In genomic region chr13:29924482-29924884, GRCh38 we compare ENCODE assay signal across 9 cellular contexts.
DNase-seq lines count a peak whose midpoint lies in the region; ATAC-seq, FAIRE-seq and TF ChIP-seq lines count a peak whose summit lies in the region.
"Had no signal": no experiment of that assay in that cellular context is flagged by ENCODE, and none has a peak within 500 bp of the region (broad histone marks: within the 10 kb centered on the region; RNA-seq: fewer than 3 reads in every experiment).

No MANE protein-coding gene starts in this region.

- no peaks in the 10 kb centered on the region for H3K36me3 ChIP-seq in tibial artery

- peaks cover 0 to 41% (median 37%) of the 10 kb centered on the region in 4 donors for H3K4me1 ChIP-seq in tibial artery

- H3K36me3 Mint-ChIP-seq in T-helper 17 cell (ENCODE audit: low read depth) = peaks cover 8% of the 10 kb centered on the region

- DNase-seq in NCI-H1694 (lab: John Stamatoyannopoulos, UW) (peak; percentile 6), NCI-H1694 treated with DMSO at 0.1 percent for 48 hours (lab: John Stamatoyannopoulos, UW) (no peak), T-helper 17 cell (no peak), islet precursor cell (peak; percentile 82), tibial artery (no peak), frontal cortex (ENCODE audit: low spot score in 2 of 2) (no peak)
- DNase-seq: cortex of kidney had no signal

- no peak for FAIRE-seq in frontal cortex (lab: Jason Lieb, UNC)

- H3K9me3 ChIP-seq in T-helper 17 cell (ENCODE audit: control insufficient read depth, low read length, poor library complexity, severe bottlenecking) (no peaks in the 10 kb centered on the region), tibial artery (no peaks in the 10 kb centered on the region)

- H3K27me3 ChIP-seq in tibial artery = no peaks in the 10 kb centered on the region

- no peak overlapping the region for H3K4me3 Mint-ChIP-seq in T-helper 17 cell

- TF ChIP-seq CTCF in tibial artery (IDR thresholded peaks at IDR 0.05) = no peak

- peak overlapping the region; percentile 78 to 86 for H3K27ac ChIP-seq in tibial artery

- H3K4me1 Mint-ChIP-seq in T-helper 17 cell = peaks cover 15% of the 10 kb centered on the region

- peak overlapping the region; percentile 75 for H3K27ac Mint-ChIP-seq in T-helper 17 cell

- ATAC-seq in T-helper 17 cell (no peak), GM18861 (IDR thresholded peaks at IDR 0.05; ENCODE audit: unreplicated experiment) (no peak), GM18502 (IDR thresholded peaks at IDR 0.05; ENCODE audit: poor library complexity, unreplicated experiment) (no peak)

- peaks cover 16% of the 10 kb centered on the region for H3K27me3 Mint-ChIP-seq in T-helper 17 cell

- H3K4me3 ChIP-seq in tibial artery = no peak overlapping the region

- intact Hi-C loops in tibial artery (cut with DNase I; ENCODE audit: low total_unique reads) = loop anchor here (5.0 to 10.0 kb wide), 2 partner anchors 190 to 327 kb away; partner anchors contain the start of gene SLC7A1

Comparison
In these comparisons a context has a peak if more than half of its experiments do, and no peak if none do; other contexts are left out.
1. DNase-seq: peak in NCI-H1694 (single experiment) and islet precursor cell (single experiment); none in NCI-H1694 treated with DMSO at 0.1 percent for 48 hours (single experiment), T-helper 17 cell (0 of 3), tibial artery (0 of 2) and frontal cortex (0 of 2).